8 cellular contexts compared by ENCODE assay signal in genomic region chr7:73520673-73521635, GRCh38. TPM values are rescaled to one million over a fixed set of nuclear protein-coding genes. Genes with fewer than 3 reads are reported as not detected.
DNase-seq lines count a peak whose midpoint lies in the region; ATAC-seq and TF ChIP-seq lines count a peak whose summit lies in the region.

No MANE protein-coding gene starts in this region.

- H3K4me1 ChIP-seq in MM.1S (ENCODE audit: low read length) (peaks cover 17% of the 10 kb centered on the region), adrenal gland (replicated peaks in 1 of 2) (peaks cover 29 to 37% of the 10 kb centered on the region in 2 donors)

- H3K9me3 Mint-ChIP-seq in activated CD4-positive, alpha-beta T cell treated with anti-CD3 and anti-CD28 coated beads for 36 hours (ENCODE audit: low read depth): no peaks in the 10 kb centered on the region
- H3K9me3 Mint-ChIP-seq in immature natural killer cell: no peaks in the 10 kb centered on the region
- H3K9me3 Mint-ChIP-seq in stimulated activated effector memory CD8-positive, alpha-beta T cell treated with anti-CD3 and anti-CD28 coated beads, Interleukin-12 subunit alpha, Interleukin-12 subunit beta, amount 100 ng/mL, for 72 hours: no peaks in the 10 kb centered on the region

- peaks cover 38% of the 10 kb centered on the region for H3K36me3 Mint-ChIP-seq in activated CD4-positive, alpha-beta T cell treated with anti-CD3 and anti-CD28 coated beads for 36 hours (ENCODE audit: low read depth)
- H3K36me3 Mint-ChIP-seq in immature natural killer cell: no peaks in the 10 kb centered on the region
- peaks cover 66% of the 10 kb centered on the region for H3K36me3 Mint-ChIP-seq in stimulated activated effector memory CD8-positive, alpha-beta T cell treated with anti-CD3 and anti-CD28 coated beads, Interleukin-12 subunit alpha, Interleukin-12 subunit beta, amount 100 ng/mL, for 72 hours

- peak overlapping the region; percentile 64 for H3K4me3 ChIP-seq in MM.1S (ENCODE audit: low read length)
- peak overlapping the region; percentile 10 to 100 (median 69) for H3K4me3 ChIP-seq in adrenal gland

- 0 to 1% (median 1%) methylated on average over 33 to 36 of the region's 36 CpGs for WGBS in adrenal gland, 4 donors

- H3F3A ChIP-seq in MM.1S (ENCODE audit: insufficient read depth, low read length): peaks cover 16% of the 10 kb centered on the region; the same call in 1 of the 2 replicates

- POLR2A ChIA-PET in activated CD4-positive, alpha-beta T cell treated with anti-CD3 and anti-CD28 coated beads for 36 hours (lab: Charles Lee): interaction anchor here (0.6 to 2.5 kb wide), 2 partner anchors 36 to 1137 kb away, joined by 4 to 16 read pairs; partner anchors contain the start of gene BCL7B

- H3K27me3 ChIP-seq in MM.1S (replicated peaks; ENCODE audit: insufficient read depth, low read length) (no peaks in the 10 kb centered on the region), adrenal gland (no peaks in the 10 kb centered on the region)

- H2AFZ ChIP-seq in MM.1S (ENCODE audit: low read length): no peak overlapping the region

- peak overlapping the region; percentile 98 for H3K27ac Mint-ChIP-seq in activated CD4-positive, alpha-beta T cell treated with anti-CD3 and anti-CD28 coated beads for 36 hours
- peak overlapping the region; percentile 86 to 94 (median 88) for H3K27ac Mint-ChIP-seq in immature natural killer cell
- H3K27ac Mint-ChIP-seq in stimulated activated effector memory CD8-positive, alpha-beta T cell treated with anti-CD3 and anti-CD28 coated beads, Interleukin-12 subunit alpha, Interleukin-12 subunit beta, amount 100 ng/mL, for 72 hours: peak overlapping the region; percentile 91

- H3K9me2 ChIP-seq in MM.1S (replicated peaks; ENCODE audit: insufficient read depth, low read length): no peaks in the 10 kb centered on the region

- H3K9me3 ChIP-seq in MM.1S (replicated peaks; ENCODE audit: insufficient read depth, low read length): no peaks in the 10 kb centered on the region
- H3K9me3 ChIP-seq in adrenal gland (replicated peaks in 1 of 3): no peaks in the 10 kb centered on the region

- intact Hi-C loops in activated CD4-positive, alpha-beta T cell treated with anti-CD3 and anti-CD28 coated beads for 36 hours (cut with DNase I, micrococcal nuclease): loop anchor here (5.0 to 10.0 kb wide), 3 partner anchors 321 to 1136 kb away; partner anchors contain the start of genes GTF2I (in 1 of the 2) and METTL27 (in 1 of the 2)
- intact Hi-C loops in adrenal gland (cut with DNase I): no loop called here

- CTCF ChIA-PET in activated CD4-positive, alpha-beta T cell treated with anti-CD3 and anti-CD28 coated beads for 36 hours (lab: Charles Lee): interaction anchor here (0.7 to 1.1 kb wide), 2 partner anchors 13 to 204 kb away, joined by 3 read pairs; no protein-coding TSS in a partner anchor

- H3K4me2 ChIP-seq in MM.1S (ENCODE audit: low read depth, low read length): peak overlapping the region; percentile 73

- H3K27ac ChIP-seq in MM.1S (ENCODE audit: low read length): peak overlapping the region; percentile 82; the same call in 1 of the 2 replicates
- peak overlapping the region; percentile 92 to 100 (median 95) for H3K27ac ChIP-seq in adrenal gland

- ATAC-seq in activated CD4-positive, alpha-beta T cell treated with anti-CD3 and anti-CD28 coated beads for 36 hours: no peak
- ATAC-seq in stimulated activated effector memory CD8-positive, alpha-beta T cell treated with anti-CD3 and anti-CD28 coated beads, Interleukin-12 subunit alpha, Interleukin-12 subunit beta, amount 100 ng/mL, for 72 hours: no peak
- ATAC-seq in GM19452 (IDR thresholded peaks at IDR 0.05; ENCODE audit: unreplicated experiment): no peak
- ATAC-seq in GM21576 (IDR thresholded peaks at IDR 0.05; ENCODE audit: unreplicated experiment): no peak

- peaks cover 32% of the 10 kb centered on the region for H4K20me1 ChIP-seq in MM.1S (ENCODE audit: insufficient read depth, low read length)

- no peaks in the 10 kb centered on the region for H3K27me3 Mint-ChIP-seq in activated CD4-positive, alpha-beta T cell treated with anti-CD3 and anti-CD28 coated beads for 36 hours
- peaks cover 5 to 13% (median 10%) of the 10 kb centered on the region in 3 donors for H3K27me3 Mint-ChIP-seq in immature natural killer cell (ENCODE audit: low read depth in 3 of 3)

- peaks cover 56% of the 10 kb centered on the region for H3K79me2 ChIP-seq in MM.1S (ENCODE audit: low read length)

- peaks cover 50% of the 10 kb centered on the region for H3K4me1 Mint-ChIP-seq in activated CD4-positive, alpha-beta T cell treated with anti-CD3 and anti-CD28 coated beads for 36 hours
- H3K4me1 Mint-ChIP-seq in immature natural killer cell: peaks cover 63 to 71% of the 10 kb centered on the region in 2 donors
- H3K4me1 Mint-ChIP-seq in stimulated activated effector memory CD8-positive, alpha-beta T cell treated with anti-CD3 and anti-CD28 coated beads, Interleukin-12 subunit alpha, Interleukin-12 subunit beta, amount 100 ng/mL, for 72 hours: peaks cover 63% of the 10 kb centered on the region

- TF ChIP-seq CTCF in MM.1S (IDR thresholded peaks at IDR 0.05; ENCODE audit: low read length) (no peak), adrenal gland (IDR thresholded peaks at IDR 0.05) (no peak)

- H3K4me3 Mint-ChIP-seq in activated CD4-positive, alpha-beta T cell treated with anti-CD3 and anti-CD28 coated beads for 36 hours: peak overlapping the region; percentile 99
- H3K4me3 Mint-ChIP-seq in immature natural killer cell: peak overlapping the region; percentile 87 to 93 (median 91)
- peak overlapping the region; percentile 82 for H3K4me3 Mint-ChIP-seq in stimulated activated effector memory CD8-positive, alpha-beta T cell treated with anti-CD3 and anti-CD28 coated beads, Interleukin-12 subunit alpha, Interleukin-12 subunit beta, amount 100 ng/mL, for 72 hours

- DNase-seq in activated CD4-positive, alpha-beta T cell treated with anti-CD3 and anti-CD28 coated beads for 36 hours: peak; percentile 39
- DNase-seq in activated CD4-positive, alpha-beta T cell treated with anti-CD3 and anti-CD28 coated beads, Interleukin-2, amount 50 U/mL, for 1 hour: no peak
- DNase-seq in MM.1S: no peak
- DNase-seq in adrenal gland: peak in 5 of 7 donors; percentile 13 to 36 (median 21)
- DNase-seq in immature natural killer cell: no peak
- no peak for DNase-seq in stimulated activated effector memory CD8-positive, alpha-beta T cell treated with anti-CD3 and anti-CD28 coated beads, Interleukin-12 subunit alpha, Interleukin-12 subunit beta, amount 100 ng/mL, for 72 hours (ENCODE audit: low spot score in 2 of 2)

- H3K36me3 ChIP-seq in MM.1S (replicated peaks; ENCODE audit: insufficient read depth, low read length) (no peaks in the 10 kb centered on the region; the same call in 1 of the 2 replicates), adrenal gland (replicated peaks in 1 of 2) (peaks cover 0 to 12% of the 10 kb centered on the region in 2 donors)

- TF ChIP-seq POLR2A in adrenal gland (IDR thresholded peaks at IDR 0.05): no peak

- peak overlapping the region; percentile 94 for H3K9ac ChIP-seq in MM.1S (ENCODE audit: low read length)

RNA-seq across cellular contexts. Expression of gene BAZ1B, which starts 1.1 kb away (rescaled TPM):
- 10 to 100 TPM; 90.2 to 98.6 TPM for total RNA-seq in activated CD4-positive, alpha-beta T cell treated with anti-CD3 and anti-CD28 coated beads for 36 hours
- 10 to 100 TPM; 41.8 to 65.5 (median 46.1) TPM for total RNA-seq in adrenal gland
- polyA plus RNA-seq in adrenal gland (10 to 100 TPM; 14.5 to 49.4 (median 27.7) TPM), immature natural killer cell (10 to 100 TPM in 1 of 3 donors, 1 to 10 TPM in 2; 3.6 to 23.4 (median 7.4) TPM)

RNA-seq across cellular contexts. Expression of gene BCL7B, which starts 36.5 kb away (rescaled TPM):
- total RNA-seq in activated CD4-positive, alpha-beta T cell treated with anti-CD3 and anti-CD28 coated beads for 36 hours: 10 to 100 TPM; 43.2 to 86.5 TPM
- total RNA-seq in adrenal gland: 10 to 100 TPM; 48.7 to 97.9 (median 66.6) TPM
- polyA plus RNA-seq in adrenal gland (10 to 100 TPM; 76.1 to 87.2 (median 77.7) TPM), immature natural killer cell (100 to 1,000 TPM in 1 of 3 donors, 10 to 100 TPM in 2; 89.1 to 103 (median 95.5) TPM)

RNA-seq across cellular contexts. Expression of gene TBL2, which starts 57.4 kb away (rescaled TPM):
- total RNA-seq in activated CD4-positive, alpha-beta T cell treated with anti-CD3 and anti-CD28 coated beads for 36 hours: 10 to 100 TPM; 30.6 to 34.7 TPM
- 100 to 1,000 TPM in 1 of 8 donors, 10 to 100 TPM in 7; 29.5 to 136 (median 55.2) TPM for total RNA-seq in adrenal gland
- polyA plus RNA-seq in adrenal gland: 10 to 100 TPM; 14.2 to 47.5 (median 15.3) TPM
- polyA plus RNA-seq in immature natural killer cell: 10 to 100 TPM; 19.3 to 32.4 (median 21.7) TPM

Comparison
In these comparisons a context has a peak if more than half of its experiments do, and no peak if none do; other contexts are left out.
1. DNase-seq: peak in activated CD4-positive, alpha-beta T cell treated with anti-CD3 and anti-CD28 coated beads for 36 hours (single experiment) and adrenal gland (5 of 7); none in activated CD4-positive, alpha-beta T cell treated with anti-CD3 and anti-CD28 coated beads, Interleukin-2, amount 50 U/mL, for 1 hour (single experiment), MM.1S (single experiment), immature natural killer cell (0 of 3) and stimulated activated effector memory CD8-positive, alpha-beta T cell treated with anti-CD3 and anti-CD28 coated beads, Interleukin-12 subunit alpha, Interleukin-12 subunit beta, amount 100 ng/mL, for 72 hours (0 of 2).
2. intact Hi-C loops: an anchor here in activated CD4-positive, alpha-beta T cell treated with anti-CD3 and anti-CD28 coated beads for 36 hours (5.0 to 10.0 kb wide); none called in adrenal gland.
3. Peak in every context shown above with its lines, with median percentiles within 50 percentile points of each other: H3K27ac Mint-ChIP-seq and H3K4me3 Mint-ChIP-seq.